Comparison of ENCODE assay signal across 1 cellular context in the genomic region with DNA sequence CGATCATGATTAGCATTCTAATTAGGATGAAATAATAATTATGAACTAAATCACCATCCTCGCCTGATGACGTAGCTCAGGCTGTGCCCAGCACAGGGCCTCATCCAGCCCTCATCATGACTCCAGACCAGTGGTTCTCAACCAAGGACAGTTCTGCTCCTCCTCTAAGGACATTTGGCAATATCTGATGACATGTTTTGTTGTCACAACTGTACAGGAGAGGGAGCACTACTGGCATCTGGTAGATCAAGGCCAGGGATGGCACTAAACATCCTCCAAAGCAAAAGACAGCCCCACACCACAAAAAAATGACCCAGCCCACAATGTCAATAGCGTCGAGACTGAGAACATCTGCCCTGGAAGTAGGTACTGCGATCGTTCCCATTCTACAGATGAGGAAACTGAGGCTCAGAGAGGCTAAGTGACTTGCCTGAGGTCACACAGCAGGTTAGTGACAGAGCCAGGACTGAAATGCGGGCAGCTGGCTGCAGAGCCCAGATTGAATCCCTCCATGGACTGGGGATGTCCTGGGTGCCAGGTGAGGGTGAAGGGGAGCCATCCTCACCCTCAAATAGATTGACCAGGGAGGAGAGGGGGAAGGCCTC.
TF ChIP-seq lines count a peak whose summit lies in the region.

No MANE protein-coding gene starts in this region.

TF ChIP-seq in HCT116, 20 proteins besides CTCF, POLR2A, EP300 and RAD21 (continued from another document):
- no peak for TF ChIP-seq REST (IDR thresholded peaks at IDR 0.05; ENCODE audit: low read depth)
- no peak for TF ChIP-seq MAX (IDR thresholded peaks at IDR 0.05)
- no peak for TF ChIP-seq SRF (IDR thresholded peaks at IDR 0.05; ENCODE audit: low read depth)
- no peak for TF ChIP-seq SP1 (IDR thresholded peaks at IDR 0.05; ENCODE audit: low read depth)
- no peak for TF ChIP-seq POLR2AphosphoS5 (IDR thresholded peaks at IDR 0.05; ENCODE audit: low read depth, low read length)
